Comparison of ENCODE assay signal across 17 cellular contexts in genomic region chr2:45631955-45632354, GRCh38. TPM values are rescaled to one million over a fixed set of nuclear protein-coding genes. Genes with fewer than 3 reads are reported as not detected.
DNase-seq lines count a peak whose midpoint lies in the region; ATAC-seq lines count a peak whose summit lies in the region.
"Had no signal": no experiment of that assay in that cellular context is flagged by ENCODE, and none has a peak within 500 bp of the region (broad histone marks: within the 10 kb centered on the region; RNA-seq: fewer than 3 reads in every experiment).

No MANE protein-coding gene starts in this region.

- H3K27me3 Mint-ChIP-seq in activated CD4-positive, alpha-beta T cell treated with anti-CD3 and anti-CD28 coated beads for 36 hours = peaks cover 11% of the 10 kb centered on the region

- H3K9me3 ChIP-seq in HUES64 (ENCODE audit: insufficient read depth, low read depth, low read length) (no peaks in the 10 kb centered on the region), iPS-18a (ENCODE audit: control insufficient read depth, low read depth, low read length) (no peaks in the 10 kb centered on the region), neuronal stem cell (replicated peaks in 1 of 2; ENCODE audit: control insufficient read depth in 2 of 2, insufficient read depth in 1 of 2, low read depth in 1 of 2, low read length in 2 of 2) (no peaks in the 10 kb centered on the region)
- H3K9me3 ChIP-seq: A549 had no signal

- CTCF ChIA-PET in activated CD4-positive, alpha-beta T cell treated with anti-CD3 and anti-CD28 coated beads for 36 hours (lab: Charles Lee) = interaction anchor here (1.1 kb wide), 1 partner anchor 147 kb away, joined by 3 read pairs; no protein-coding TSS in a partner anchor

- no peaks in the 10 kb centered on the region for H3K4me1 Mint-ChIP-seq in activated CD4-positive, alpha-beta T cell treated with anti-CD3 and anti-CD28 coated beads for 36 hours
- H3K4me1 Mint-ChIP-seq: CD4-positive, alpha-beta memory T cell had no signal

- H3K18ac ChIP-seq in neuronal stem cell (ENCODE audit: low read length) = no peak overlapping the region

- peak; percentile 53 for DNase-seq in H7
- no peak for DNase-seq in neuronal stem cell (ENCODE audit: low spot score)
- DNase-seq in activated CD4-positive, alpha-beta T cell treated with anti-CD3 and anti-CD28 coated beads for 36 hours = no peak
- no peak for DNase-seq in SIG-M5 treated with dmso at 0.1 percent for 504 hours (lab: John Stamatoyannopoulos, UW; ENCODE audit: unreplicated experiment)
- DNase-seq: 8988T; C1 segment of cervical spinal cord; Calu3; CD4-positive, alpha-beta memory T cell; COR-L47; DMS53; DMS79 treated with DMSO at 0.1 percent for 48 hours; GF-D8; HCEC 1CT had no signal

- H3K36me3 ChIP-seq in H7 (replicated peaks; ENCODE audit: control insufficient read depth, insufficient read depth, low read length) (no peaks in the 10 kb centered on the region), HUES64 (ENCODE audit: insufficient read depth, low read length) (no peaks in the 10 kb centered on the region), iPS-18a (ENCODE audit: control insufficient read depth, low read depth, low read length) (no peaks in the 10 kb centered on the region), neuronal stem cell (replicated peaks in 1 of 2; ENCODE audit: control insufficient read depth in 2 of 2, insufficient read depth in 2 of 2, low read length in 2 of 2) (no peaks in the 10 kb centered on the region)

- no peaks in the 10 kb centered on the region for H3K27me3 ChIP-seq in H7 (ENCODE audit: control insufficient read depth, insufficient read depth, low read length)
- no peaks in the 10 kb centered on the region for H3K27me3 ChIP-seq in HUES64 (ENCODE audit: insufficient read depth, low read length)
- H3K27me3 ChIP-seq in iPS-18a (ENCODE audit: control insufficient read depth, insufficient read depth, low read length) = no peaks in the 10 kb centered on the region
- peaks cover 0 to 10% (median 0%) of the 10 kb centered on the region in 3 experiments for H3K27me3 ChIP-seq in neuronal stem cell (ENCODE audit: control insufficient read depth in 3 of 3, insufficient read depth in 3 of 3, low read depth in 1 of 3, low read length in 3 of 3)

- H3K4me1 ChIP-seq in HUES64 (ENCODE audit: insufficient read depth, low read length) (peaks cover 18% of the 10 kb centered on the region), iPS-18a (ENCODE audit: control insufficient read depth, low read depth, low read length) (peaks cover 15% of the 10 kb centered on the region), neuronal stem cell (ENCODE audit: control insufficient read depth in 2 of 2, insufficient read depth in 1 of 2, low read depth in 1 of 2, low read length in 2 of 2) (peaks cover 0 to 2% of the 10 kb centered on the region in 2 donors)
- H3K4me1 ChIP-seq: A549 had no signal

- H4K8ac ChIP-seq in neuronal stem cell (ENCODE audit: low read depth, low read length) = no peak overlapping the region

- H4K91ac ChIP-seq in neuronal stem cell (ENCODE audit: low read depth, low read length, poor library complexity) = no peak overlapping the region

- H3K4ac ChIP-seq in neuronal stem cell (ENCODE audit: low read length) = no peak overlapping the region

- no peaks in the 10 kb centered on the region for H3K36me3 Mint-ChIP-seq in activated CD4-positive, alpha-beta T cell treated with anti-CD3 and anti-CD28 coated beads for 36 hours (ENCODE audit: low read depth)
- H3K36me3 Mint-ChIP-seq: CD4-positive, alpha-beta memory T cell had no signal

- H2BK12ac ChIP-seq in neuronal stem cell (ENCODE audit: low read length) = no peak overlapping the region

- H3K4me2 ChIP-seq in neuronal stem cell (ENCODE audit: insufficient read depth, low read length, poor library complexity, severe bottlenecking) = no peak overlapping the region
- H3K4me2 ChIP-seq: A549 had no signal

- no peaks in the 10 kb centered on the region for H3K79me1 ChIP-seq in neuronal stem cell (ENCODE audit: low read depth, low read length)

- no peak overlapping the region for H3K27ac Mint-ChIP-seq in activated CD4-positive, alpha-beta T cell treated with anti-CD3 and anti-CD28 coated beads for 36 hours
- H3K27ac Mint-ChIP-seq: CD4-positive, alpha-beta memory T cell had no signal

- H2BK120ac ChIP-seq in neuronal stem cell (ENCODE audit: low read depth, low read length) = no peak overlapping the region

- no peak overlapping the region for H3K4me3 Mint-ChIP-seq in activated CD4-positive, alpha-beta T cell treated with anti-CD3 and anti-CD28 coated beads for 36 hours
- H3K4me3 Mint-ChIP-seq: CD4-positive, alpha-beta memory T cell had no signal

- H3K23ac ChIP-seq in neuronal stem cell (ENCODE audit: low read depth, low read length, poor library complexity) = no peak overlapping the region

- WGBS in HUES64 = 72% methylated on average over 3 of the region's 3 CpGs
- no CpG with 5 or more reads among the region's 3 CpGs for WGBS in neuronal stem cell (ENCODE audit: extremely low coverage in 2 of 2, insufficient read length in 2 of 2, insufficient replicate concordance in 1 of 2), 2 donors

- intact Hi-C loops in activated CD4-positive, alpha-beta T cell treated with anti-CD3 and anti-CD28 coated beads for 36 hours (cut with DNase I, micrococcal nuclease) = no loop called here

- H3K9ac ChIP-seq in HUES64 (ENCODE audit: low read depth, low read length) (peak overlapping the region; percentile 12; the same call in 1 of the 2 replicates), iPS-18a (ENCODE audit: low read length) (peak overlapping the region; percentile 28), neuronal stem cell (ENCODE audit: low read depth, low read length, poor library complexity) (no peak overlapping the region)

- no peak for ATAC-seq in HG02852 (IDR thresholded peaks at IDR 0.05; ENCODE audit: unreplicated experiment)
- ATAC-seq in activated CD4-positive, alpha-beta T cell treated with anti-CD3 and anti-CD28 coated beads for 36 hours = no peak
- ATAC-seq: A549 had no signal

- H3K9me3 Mint-ChIP-seq in activated CD4-positive, alpha-beta T cell treated with anti-CD3 and anti-CD28 coated beads for 36 hours (ENCODE audit: low read depth) = no peaks in the 10 kb centered on the region

- no peak overlapping the region for H3K14ac ChIP-seq in neuronal stem cell (ENCODE audit: low read length)

- H3K4me3 ChIP-seq in H7 (ENCODE audit: insufficient read depth, low read depth, low read length) (no peak overlapping the region), HUES64 (ENCODE audit: low read length) (no peak overlapping the region), iPS-18a (ENCODE audit: low read length) (no peak overlapping the region), neuronal stem cell (ENCODE audit: low read length in 2 of 2) (no peak overlapping the region)
- H3K4me3 ChIP-seq: A549 had no signal

- H3K27ac ChIP-seq in HUES64 (ENCODE audit: low read depth, low read length) (no peak overlapping the region), iPS-18a (ENCODE audit: low read length) (no peak overlapping the region), neuronal stem cell (replicated peaks; ENCODE audit: low read length) (no peak overlapping the region)
- H3K27ac ChIP-seq: A549 had no signal

- peak overlapping the region; percentile 24 for H2AFZ ChIP-seq in neuronal stem cell (ENCODE audit: low read length)

- no peak overlapping the region for H2BK15ac ChIP-seq in neuronal stem cell (ENCODE audit: low read length)

- H2BK5ac ChIP-seq in neuronal stem cell (ENCODE audit: low read length) = no peak overlapping the region

- H2AK5ac ChIP-seq in neuronal stem cell (ENCODE audit: low read depth, low read length) = no peak overlapping the region

- POLR2A ChIA-PET in activated CD4-positive, alpha-beta T cell treated with anti-CD3 and anti-CD28 coated beads for 36 hours (lab: Charles Lee) = no interaction called here

RNA-seq across cellular contexts. Expression of gene PRKCE, which starts 19.5 kb away (rescaled TPM):
- total RNA-seq in H7 (2014; rRNA removed; shearing (Covaris generic)) = 1.2 and 1.9 TPM in 2 replicates
- 0.80 TPM for polyA plus RNA-seq in HUES64 (2013, experiment 1 of 2)
- polyA plus RNA-seq in HUES64 (2013, experiment 2 of 2) = 0.76 TPM
- polyA plus RNA-seq in neuronal stem cell (2013, experiment 1 of 2) = 2.1 TPM
- 1.7 TPM for polyA plus RNA-seq in neuronal stem cell (2013, experiment 2 of 2)
- total RNA-seq in activated CD4-positive, alpha-beta T cell treated with anti-CD3 and anti-CD28 coated beads for 36 hours = 10 to 100 TPM in 1 of 2 experiments, 1 to 10 TPM in 1; 9.0 to 13.2 TPM

RNA-seq across cellular contexts. Expression of gene SRBD1, which starts 20.9 kb away (rescaled TPM):
- 22.2 and 24.1 TPM in 2 replicates for total RNA-seq in H7 (2014; rRNA removed; shearing (Covaris generic))
- 18.7 TPM for polyA plus RNA-seq in HUES64 (2013, experiment 1 of 2)
- polyA plus RNA-seq in HUES64 (2013, experiment 2 of 2) = 18.8 TPM
- polyA plus RNA-seq in neuronal stem cell (2013, experiment 1 of 2) = 12.1 TPM
- polyA plus RNA-seq in neuronal stem cell (2013, experiment 2 of 2) = 11.7 TPM
- total RNA-seq in activated CD4-positive, alpha-beta T cell treated with anti-CD3 and anti-CD28 coated beads for 36 hours = 10 to 100 TPM; 19.2 to 25.0 TPM
